ENCODE assay signal across 17 cellular contexts in genomic region chr20:17806107-17806506, GRCh38.
DNase-seq lines count a peak whose midpoint lies in the region; ATAC-seq and TF ChIP-seq lines count a peak whose summit lies in the region.
"Had no signal": no experiment of that assay in that cellular context is flagged by ENCODE, and none has a peak within 500 bp of the region (broad histone marks: within the 10 kb centered on the region; RNA-seq: fewer than 3 reads in every experiment).

No MANE protein-coding gene starts in this region.

- dilution Hi-C loops in mammary epithelial cell (cut with HindIII; ENCODE audit: low sequenced_read_pairs) = no loop called here

- H4K20me1 ChIP-seq in mammary epithelial cell (ENCODE audit: insufficient read depth, low read length) = no peaks in the 10 kb centered on the region

- H3K27me3 ChIP-seq in AG04450 (ENCODE audit: control insufficient read depth, insufficient read depth, low read length) (no peaks in the 10 kb centered on the region), mammary epithelial cell (ENCODE audit: insufficient read depth, low read length) (no peaks in the 10 kb centered on the region)
- no peaks in the 10 kb centered on the region for H3K27me3 ChIP-seq in CD8-positive, alpha-beta T cell (ENCODE audit: insufficient read depth, low read length)
- H3K27me3 ChIP-seq: MG63 had no signal

- H3K9ac ChIP-seq in mammary epithelial cell (ENCODE audit: insufficient read depth, low read length) = no peak overlapping the region

- TF ChIP-seq CTCF in AG04450 (IDR thresholded peaks at IDR 0.05; ENCODE audit: low read depth, low read length) = no peak
- no peak for TF ChIP-seq CTCF in mammary epithelial cell (conservative IDR thresholded peaks at IDR 0.05 in 1 of 2, IDR thresholded peaks at IDR 0.05 in 1 of 2; ENCODE audit: extremely low read depth in 1 of 2, insufficient read depth in 1 of 2, low read depth in 1 of 2, low read length in 2 of 2)
- TF ChIP-seq CTCF in mesothelial cell of epicardium (IDR thresholded peaks at IDR 0.05; ENCODE audit: unreplicated experiment) = no peak
- TF ChIP-seq CTCF in CD8-positive, alpha-beta T cell (IDR thresholded peaks at IDR 0.05) = no peak
- TF ChIP-seq CTCF in RWPE1 (conservative IDR thresholded peaks at IDR 0.05; ENCODE audit: low read depth) = no peak

- no peak for ATAC-seq in CD8-positive, alpha-beta T cell
- ATAC-seq: T-helper 17 cell had no signal

- peak overlapping the region; percentile 71 for H3K27ac ChIP-seq in AG04450 (ENCODE audit: low read depth, low read length)
- no peak overlapping the region for H3K27ac ChIP-seq in mammary epithelial cell (ENCODE audit: insufficient read depth, low read depth, low read length)
- peak overlapping the region in 14 of 21 experiments; percentile 6 to 79 (median 62) for H3K27ac ChIP-seq in skin epidermis
- H3K27ac ChIP-seq in CD8-positive, alpha-beta T cell (ENCODE audit: low read depth, low read length) = no peak overlapping the region
- H3K27ac ChIP-seq in RWPE1 = no peak overlapping the region

- POLR2A ChIA-PET in AG04450 (lab: Yijun Ruan, JAX) (interaction anchor here (0.9 to 1.1 kb wide), 2 partner anchors 89 to 124 kb away, joined by 3 to 4 read pairs; partner anchors contain the start of gene RRBP1), RWPE1 (lab: Yijun Ruan, JAX; ENCODE audit: low non-redundant PET) (no interaction called here)
- POLR2A ChIA-PET in CD8-positive, alpha-beta T cell (lab: Charles Lee) = no interaction called here

- CTCF ChIA-PET in AG04450 (lab: Charles Lee) = no interaction called here
- CTCF ChIA-PET in mammary epithelial cell (lab: Charles Lee; ENCODE audit: low non-redundant PET) = no interaction called here
- CTCF ChIA-PET in CD8-positive, alpha-beta T cell (lab: Charles Lee) = no interaction called here
- CTCF ChIA-PET in RWPE1 (lab: Yijun Ruan, JAX) = no interaction called here

- H3K4me3 ChIP-seq in AG04450 (ENCODE audit: low read depth, low read length) (no peak overlapping the region), mammary epithelial cell (replicated peaks in 1 of 3; ENCODE audit: insufficient read depth in 1 of 3, low read depth in 2 of 3, low read length in 3 of 3) (no peak overlapping the region), skin epidermis (no peak overlapping the region)
- H3K4me3 ChIP-seq in CD8-positive, alpha-beta T cell (ENCODE audit: low read depth, low read length) = no peak overlapping the region
- H3K4me3 ChIP-seq: MG63 had no signal

- no peak overlapping the region for H3K4me2 ChIP-seq in mammary epithelial cell (ENCODE audit: insufficient read depth, low read depth, low read length)

- no peak for DNase-seq in AG04450 (ENCODE audit: low read depth, low spot score)
- DNase-seq in mammary epithelial cell = no peak
- no peak for DNase-seq in mesothelial cell of epicardium (ENCODE audit: low spot score in 2 of 2, unreplicated experiment in 2 of 2)
- no peak for DNase-seq in CD8-positive, alpha-beta T cell
- DNase-seq in DMS53 treated with DMSO at 0.1 percent for 48 hours (lab: John Stamatoyannopoulos, UW; ENCODE audit: unreplicated experiment) = no peak
- no peak for DNase-seq in activated T-helper 2 cell treated with anti-CD3 and anti-CD28 coated beads, Interferon-gamma antibody, Interleukin-2, Interleukin-4, amounts not matched to agents 10 μg/mL and 5 μg/mL and 100 μg/mL, durations not matched to agents 14 hours and 24 hours and 36 hours (ENCODE audit: low spot score)
- DNase-seq in RWPE1 (ENCODE audit: low spot score) = no peak
- DNase-seq: activated CD4-positive, alpha-beta T cell treated with anti-CD3 and anti-CD28 coated beads, Interleukin-2, amount 10 ng/mL, durations not matched to agents 7 days and 5 days; activated naive CD8-positive, alpha-beta T cell treated with anti-CD3 and anti-CD28 coated beads, Interleukin-2, amount 10 ng/mL, durations not matched to agents 7 days and 5 days; activated T-cell treated with anti-CD3 and anti-CD28 coated beads, Interleukin-2, amount 50 U/mL, for 1 hour; cortex of kidney; erythroblast; GDM1; NCI-H2081; T-helper 17 cell had no signal

- H3K9me3 Mint-ChIP-seq in mesothelial cell of epicardium = peaks cover 13% of the 10 kb centered on the region
- H3K9me3 Mint-ChIP-seq in CD8-positive, alpha-beta T cell = no peaks in the 10 kb centered on the region
- no peaks in the 10 kb centered on the region for H3K9me3 Mint-ChIP-seq in activated T-helper 2 cell treated with anti-CD3 and anti-CD28 coated beads, Interferon-gamma antibody, Interleukin-2, Interleukin-4, amounts not matched to agents 10 μg/mL and 5 μg/mL and 100 μg/mL, durations not matched to agents 14 hours and 24 hours and 36 hours
- H3K9me3 Mint-ChIP-seq: activated CD4-positive, alpha-beta T cell treated with anti-CD3 and anti-CD28 coated beads, Interleukin-2, amount 10 ng/mL, durations not matched to agents 7 days and 5 days; activated naive CD8-positive, alpha-beta T cell treated with anti-CD3 and anti-CD28 coated beads, Interleukin-2, amount 10 ng/mL, durations not matched to agents 7 days and 5 days had no signal

- in situ Hi-C loops in mammary epithelial cell (cut with MboI; ENCODE audit: low sequenced_read_pairs in 2 of 2) = no loop called here

- H3K4me1 ChIP-seq in mammary epithelial cell (ENCODE audit: insufficient read depth, low read length) = peaks cover 18% of the 10 kb centered on the region
- no peaks in the 10 kb centered on the region for H3K4me1 ChIP-seq in CD8-positive, alpha-beta T cell (ENCODE audit: insufficient read depth, low read length)

- H3K9me3 ChIP-seq in AG04450 (ENCODE audit: control insufficient read depth, insufficient read depth, low read length) = peaks cover 3% of the 10 kb centered on the region; the same call in 1 of the 2 replicates
- H3K9me3 ChIP-seq in mammary epithelial cell (replicated peaks; ENCODE audit: insufficient read depth, low read length) = no peaks in the 10 kb centered on the region
- no peaks in the 10 kb centered on the region for H3K9me3 ChIP-seq in CD8-positive, alpha-beta T cell (ENCODE audit: low read length)
- H3K9me3 ChIP-seq: MG63 had no signal

- H3K79me2 ChIP-seq in mammary epithelial cell (ENCODE audit: insufficient read depth, low read length) = no peaks in the 10 kb centered on the region

- H3K36me3 Mint-ChIP-seq in mesothelial cell of epicardium = no peaks in the 10 kb centered on the region
- H3K36me3 Mint-ChIP-seq in CD8-positive, alpha-beta T cell = no peaks in the 10 kb centered on the region
- H3K36me3 Mint-ChIP-seq in activated T-helper 2 cell treated with anti-CD3 and anti-CD28 coated beads, Interferon-gamma antibody, Interleukin-2, Interleukin-4, amounts not matched to agents 10 μg/mL and 5 μg/mL and 100 μg/mL, durations not matched to agents 14 hours and 24 hours and 36 hours (ENCODE audit: low read depth) = no peaks in the 10 kb centered on the region
- H3K36me3 Mint-ChIP-seq: activated naive CD8-positive, alpha-beta T cell treated with anti-CD3 and anti-CD28 coated beads, Interleukin-2, amount 10 ng/mL, durations not matched to agents 7 days and 5 days had no signal

- WGBS in mammary epithelial cell (ENCODE audit: low coverage, missing lambda C conversion rate) = 97% methylated on average over 7 of the region's 7 CpGs

- intact Hi-C loops in mammary epithelial cell (cut with micrococcal nuclease) = no loop called here
- intact Hi-C loops in CD8-positive, alpha-beta T cell (cut with DNase I, micrococcal nuclease) = no loop called here
- intact Hi-C loops in activated T-helper 2 cell treated with anti-CD3 and anti-CD28 coated beads, Interferon-gamma antibody, Interleukin-2, Interleukin-4, amounts not matched to agents 10 μg/mL and 5 μg/mL and 100 μg/mL, durations not matched to agents 14 hours and 24 hours and 36 hours (cut with micrococcal nuclease) = no loop called here

- H3K4me1 Mint-ChIP-seq in mesothelial cell of epicardium = peaks cover 40% of the 10 kb centered on the region
- H3K4me1 Mint-ChIP-seq in CD8-positive, alpha-beta T cell (ENCODE audit: low read depth) = no peaks in the 10 kb centered on the region
- H3K4me1 Mint-ChIP-seq in activated T-helper 2 cell treated with anti-CD3 and anti-CD28 coated beads, Interferon-gamma antibody, Interleukin-2, Interleukin-4, amounts not matched to agents 10 μg/mL and 5 μg/mL and 100 μg/mL, durations not matched to agents 14 hours and 24 hours and 36 hours (ENCODE audit: low read depth) = no peaks in the 10 kb centered on the region
- H3K4me1 Mint-ChIP-seq: activated CD4-positive, alpha-beta T cell treated with anti-CD3 and anti-CD28 coated beads, Interleukin-2, amount 10 ng/mL, durations not matched to agents 7 days and 5 days; activated naive CD8-positive, alpha-beta T cell treated with anti-CD3 and anti-CD28 coated beads, Interleukin-2, amount 10 ng/mL, durations not matched to agents 7 days and 5 days had no signal

- H3K36me3 ChIP-seq in mammary epithelial cell (ENCODE audit: insufficient read depth, low read length) = no peaks in the 10 kb centered on the region
- no peaks in the 10 kb centered on the region for H3K36me3 ChIP-seq in CD8-positive, alpha-beta T cell (ENCODE audit: insufficient read depth, low read length)
- H3K36me3 ChIP-seq: MG63 had no signal

- H3K27me3 Mint-ChIP-seq in mesothelial cell of epicardium (ENCODE audit: low read depth) = no peaks in the 10 kb centered on the region
- H3K27me3 Mint-ChIP-seq in CD8-positive, alpha-beta T cell (ENCODE audit: low read depth) = peaks cover 1% of the 10 kb centered on the region
- H3K27me3 Mint-ChIP-seq in activated T-helper 2 cell treated with anti-CD3 and anti-CD28 coated beads, Interferon-gamma antibody, Interleukin-2, Interleukin-4, amounts not matched to agents 10 μg/mL and 5 μg/mL and 100 μg/mL, durations not matched to agents 14 hours and 24 hours and 36 hours (ENCODE audit: low read depth) = peaks cover 9% of the 10 kb centered on the region

- BruUV-seq in mammary epithelial cell (replicated peaks; lab: Mats Ljungman, UMichigan) = no TSS peak

- no peak overlapping the region for H3K4me3 Mint-ChIP-seq in mesothelial cell of epicardium
- no peak overlapping the region for H3K4me3 Mint-ChIP-seq in CD8-positive, alpha-beta T cell
- H3K4me3 Mint-ChIP-seq in activated T-helper 2 cell treated with anti-CD3 and anti-CD28 coated beads, Interferon-gamma antibody, Interleukin-2, Interleukin-4, amounts not matched to agents 10 μg/mL and 5 μg/mL and 100 μg/mL, durations not matched to agents 14 hours and 24 hours and 36 hours (ENCODE audit: low read depth) = no peak overlapping the region
- H3K4me3 Mint-ChIP-seq: activated CD4-positive, alpha-beta T cell treated with anti-CD3 and anti-CD28 coated beads, Interleukin-2, amount 10 ng/mL, durations not matched to agents 7 days and 5 days; activated naive CD8-positive, alpha-beta T cell treated with anti-CD3 and anti-CD28 coated beads, Interleukin-2, amount 10 ng/mL, durations not matched to agents 7 days and 5 days; T-helper 17 cell had no signal

- peak overlapping the region; percentile 91 for H3K27ac Mint-ChIP-seq in mesothelial cell of epicardium
- H3K27ac Mint-ChIP-seq in CD8-positive, alpha-beta T cell = no peak overlapping the region
- H3K27ac Mint-ChIP-seq in activated T-helper 2 cell treated with anti-CD3 and anti-CD28 coated beads, Interferon-gamma antibody, Interleukin-2, Interleukin-4, amounts not matched to agents 10 μg/mL and 5 μg/mL and 100 μg/mL, durations not matched to agents 14 hours and 24 hours and 36 hours = no peak overlapping the region
- H3K27ac Mint-ChIP-seq: activated CD4-positive, alpha-beta T cell treated with anti-CD3 and anti-CD28 coated beads, Interleukin-2, amount 10 ng/mL, durations not matched to agents 7 days and 5 days; activated naive CD8-positive, alpha-beta T cell treated with anti-CD3 and anti-CD28 coated beads, Interleukin-2, amount 10 ng/mL, durations not matched to agents 7 days and 5 days; T-helper 17 cell had no signal

- H2AFZ ChIP-seq in mammary epithelial cell (ENCODE audit: low read depth, low read length) = peak overlapping the region; percentile 91

Comparison
In these comparisons a context has a peak if more than half of its experiments do, and no peak if none do; other contexts are left out.
1. H3K27ac ChIP-seq: peak in AG04450 (single experiment) and skin epidermis (14 of 21); none in mammary epithelial cell (single experiment), CD8-positive, alpha-beta T cell (single experiment) and RWPE1 (single experiment).